In the genomic region with DNA sequence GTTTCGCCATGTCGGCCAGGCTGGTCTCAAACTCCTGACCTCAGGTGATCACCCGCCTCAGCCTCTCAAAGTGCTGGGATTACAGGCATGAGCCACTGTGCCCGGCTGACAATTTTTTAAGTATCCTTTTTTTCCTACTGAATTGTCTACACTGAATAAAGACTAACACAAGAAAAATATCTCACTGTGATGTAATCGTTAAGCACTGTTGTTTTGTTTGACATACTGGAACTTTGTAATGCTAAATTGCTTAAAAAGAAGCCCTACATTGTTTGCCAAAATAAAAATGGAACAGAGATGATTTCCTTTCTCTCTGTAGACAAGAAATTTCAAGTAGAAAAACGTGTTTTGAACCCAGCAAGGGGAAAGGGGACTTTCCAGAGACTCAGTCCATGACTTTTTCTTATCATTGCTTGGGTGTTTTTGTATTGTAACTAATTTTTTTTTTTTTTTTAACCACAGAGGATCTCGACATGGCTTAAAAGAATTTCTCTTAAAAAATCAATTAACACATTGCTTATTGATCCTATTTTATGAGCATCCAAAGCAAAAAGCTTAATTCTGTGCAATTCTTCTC, we compare ENCODE assay signal across 1 cellular context.
TF ChIP-seq lines count a peak whose summit lies in the region.

No MANE protein-coding gene starts in this region.

TF ChIP-seq in HepG2, 621 proteins besides CTCF, POLR2A, EP300 and RAD21 (continued from another document):
- no peak for TF ChIP-seq MYNN (CRISPR knock-in tag; IDR thresholded peaks at IDR 0.05; ENCODE audit: low read depth)
- no peak for TF ChIP-seq RBAK (CRISPR knock-in tag; IDR thresholded peaks at IDR 0.05)
- no peak for TF ChIP-seq GTF2F1 (IDR thresholded peaks at IDR 0.05; ENCODE audit: low read length)
- TF ChIP-seq, protein P1, sequence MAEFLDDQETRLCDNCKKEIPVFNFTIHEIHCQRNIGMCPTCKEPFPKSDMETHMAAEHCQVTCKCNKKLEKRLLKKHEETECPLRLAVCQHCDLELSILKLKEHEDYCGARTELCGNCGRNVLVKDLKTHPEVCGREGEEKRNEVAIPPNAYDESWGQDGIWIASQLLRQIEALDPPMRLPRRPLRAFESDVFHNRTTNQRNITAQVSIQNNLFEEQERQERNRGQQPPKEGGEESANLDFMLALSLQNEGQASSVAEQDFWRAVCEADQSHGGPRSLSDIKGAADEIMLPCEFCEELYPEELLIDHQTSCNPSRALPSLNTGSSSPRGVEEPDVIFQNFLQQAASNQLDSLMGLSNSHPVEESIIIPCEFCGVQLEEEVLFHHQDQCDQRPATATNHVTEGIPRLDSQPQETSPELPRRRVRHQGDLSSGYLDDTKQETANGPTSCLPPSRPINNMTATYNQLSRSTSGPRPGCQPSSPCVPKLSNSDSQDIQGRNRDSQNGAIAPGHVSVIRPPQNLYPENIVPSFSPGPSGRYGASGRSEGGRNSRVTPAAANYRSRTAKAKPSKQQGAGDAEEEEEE (CRISPR knock-in tag; IDR thresholded peaks at IDR 0.05; ENCODE audit: borderline replicate concordance) = no peak
- no peak for TF ChIP-seq ZNF530 (CRISPR knock-in tag; IDR thresholded peaks at IDR 0.05; ENCODE audit: low read depth)
- no peak for TF ChIP-seq GLI4 (CRISPR knock-in tag; IDR thresholded peaks at IDR 0.05; ENCODE audit: borderline replicate concordance)
- TF ChIP-seq, protein P2, sequence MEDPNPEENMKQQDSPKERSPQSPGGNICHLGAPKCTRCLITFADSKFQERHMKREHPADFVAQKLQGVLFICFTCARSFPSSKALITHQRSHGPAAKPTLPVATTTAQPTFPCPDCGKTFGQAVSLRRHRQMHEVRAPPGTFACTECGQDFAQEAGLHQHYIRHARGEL (CRISPR knock-in tag; IDR thresholded peaks at IDR 0.05) = no peak
- TF ChIP-seq PRPF4 (IDR thresholded peaks at IDR 0.05; ENCODE audit: low read depth, low read length, poor library complexity, severe bottlenecking) = no peak
- no peak for TF ChIP-seq ZNF549 (CRISPR knock-in tag; IDR thresholded peaks at IDR 0.05)
- TF ChIP-seq ZNF558 (CRISPR knock-in tag; IDR thresholded peaks at IDR 0.05; ENCODE audit: borderline replicate concordance) = no peak
- no peak for TF ChIP-seq ZSCAN30 (CRISPR knock-in tag; IDR thresholded peaks at IDR 0.05)
- TF ChIP-seq SCMH1 (CRISPR knock-in tag; IDR thresholded peaks at IDR 0.05; ENCODE audit: borderline replicate concordance) = no peak
TF ChIP-seq in HepG2: peak in this region for 0.
